Comparison of ENCODE assay signal across 30 cellular contexts in the genomic region with DNA sequence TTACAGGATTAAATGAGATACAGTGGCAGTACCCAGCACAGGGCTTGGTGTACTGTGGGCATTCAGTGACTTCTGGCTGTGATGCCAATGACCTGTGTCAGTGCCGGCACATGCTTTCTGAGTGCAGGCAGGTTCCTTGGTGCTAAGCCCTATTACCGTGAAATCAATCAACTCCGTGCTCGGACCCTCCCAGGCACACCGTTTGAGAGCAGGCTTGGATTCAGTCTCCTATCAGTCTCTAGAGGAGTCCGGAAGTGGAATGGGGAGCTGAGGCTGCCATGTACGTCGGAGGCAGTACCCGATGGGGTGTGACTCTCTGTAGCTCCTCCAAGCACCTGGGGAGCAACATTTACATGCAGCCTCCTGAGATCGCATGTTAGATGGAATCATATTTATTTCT. TPM values are rescaled to one million over a fixed set of nuclear protein-coding genes. Genes with fewer than 3 reads are reported as not detected.
"Had no signal": no experiment of that assay in that cellular context is flagged by ENCODE, and none has a peak within 500 bp of the region (broad histone marks: within the 10 kb centered on the region; RNA-seq: fewer than 3 reads in every experiment).

No MANE protein-coding gene starts in this region.

- DNase-seq: activated B cell treated with CpG ODN at 0.5 μM for 24 hours; activated CD4-positive, alpha-beta T cell treated with anti-CD3 and anti-CD28 coated beads, Interleukin-2, amount 50 U/mL, for 1 hour; activated CD8-positive, alpha-beta T cell treated with anti-CD3 and anti-CD28 coated beads for 36 hours; activated gamma-delta T cell treated with Interleukin-2 at 50 U/mL for 16 hours; activated naive CD8-positive, alpha-beta T cell treated with anti-CD3 and anti-CD28 coated beads, Interleukin-2, amount 50 U/mL, for 24 hours; activated T-cell treated with anti-CD3 and anti-CD28 coated beads, Interleukin-2, amount 50 U/mL, for 4 hours; brain microvascular endothelial cell; cortex of kidney; effector CD4-positive, alpha-beta T cell; foreskin keratinocyte; heart left ventricle; immature natural killer cell; kidney; natural killer cell; stimulated activated CD4-positive, alpha-beta T cell treated with anti-CD3 and anti-CD28 coated beads, Interleukin-2, amount 100 ng/mL, for 24 hours; stimulated activated naive CD4-positive, alpha-beta T cell; trophoblast cell; uterus had no signal

- H3K9ac ChIP-seq: neural progenitor cell, parathyroid adenoma had no signal

- H2AFZ ChIP-seq: neural progenitor cell, parathyroid adenoma had no signal

- H3K27me3 ChIP-seq: ascending aorta, brain microvascular endothelial cell, neural progenitor cell, right atrium auricular region, uterus had no signal

- H3K27ac ChIP-seq: brain microvascular endothelial cell, foreskin keratinocyte, neural progenitor cell, suprapubic skin, uterus had no signal

- ATAC-seq: activated CD8-positive, alpha-beta T cell treated with anti-CD3 and anti-CD28 coated beads for 36 hours; activated naive CD8-positive, alpha-beta T cell treated with anti-CD3 and anti-CD28 coated beads, Interleukin-2, amount 50 U/mL, for 24 hours; activated T-cell treated with anti-CD3 and anti-CD28 coated beads, Interleukin-2, amount 50 U/mL, for 4 hours; activated T-helper 17 cell treated with anti-CD3 and anti-CD28 coated beads, Interleukin-2, amount 50 U/mL, for 72 hours; natural killer cell had no signal

- H3K4me3 ChIP-seq: esophagus muscularis mucosa, heart left ventricle, neural progenitor cell, right atrium auricular region, smooth muscle cell, uterus had no signal

- H3K36me3 ChIP-seq: ascending aorta, brain microvascular endothelial cell, esophagus muscularis mucosa, heart left ventricle, neural progenitor cell, right atrium auricular region, suprapubic skin, uterus had no signal

- H3K9me3 ChIP-seq: ascending aorta, suprapubic skin, uterus had no signal

- H3K4me2 ChIP-seq: neural progenitor cell had no signal

- H3K79me2 ChIP-seq: parathyroid adenoma had no signal

- H3K4me1 ChIP-seq: neural progenitor cell had no signal

RNA-seq across cellular contexts. Expression of a gene that starts 42.6 kb away (rescaled TPM):
- total RNA-seq: activated B cell treated with CpG ODN at 0.5 μM for 24 hours; activated CD8-positive, alpha-beta T cell treated with anti-CD3 and anti-CD28 coated beads for 36 hours; activated T-cell treated with anti-CD3 and anti-CD28 coated beads, Interleukin-2, amount 50 U/mL, for 4 hours; activated T-helper 17 cell treated with anti-CD3 and anti-CD28 coated beads, Interleukin-2, amount 50 U/mL, for 72 hours; ascending aorta; cardiac septum; esophagus muscularis mucosa; foreskin keratinocyte; heart left ventricle; kidney; lower leg skin; mononuclear cell; natural killer cell; pulmonary artery endothelial cell; right atrium auricular region; smooth muscle cell; suprapubic skin; uterus had no signal
- polyA plus RNA-seq: foreskin keratinocyte, heart left ventricle, immature natural killer cell, smooth muscle cell had no signal
